Comparison of ENCODE assay signal across 1 cellular context in the genomic region with DNA sequence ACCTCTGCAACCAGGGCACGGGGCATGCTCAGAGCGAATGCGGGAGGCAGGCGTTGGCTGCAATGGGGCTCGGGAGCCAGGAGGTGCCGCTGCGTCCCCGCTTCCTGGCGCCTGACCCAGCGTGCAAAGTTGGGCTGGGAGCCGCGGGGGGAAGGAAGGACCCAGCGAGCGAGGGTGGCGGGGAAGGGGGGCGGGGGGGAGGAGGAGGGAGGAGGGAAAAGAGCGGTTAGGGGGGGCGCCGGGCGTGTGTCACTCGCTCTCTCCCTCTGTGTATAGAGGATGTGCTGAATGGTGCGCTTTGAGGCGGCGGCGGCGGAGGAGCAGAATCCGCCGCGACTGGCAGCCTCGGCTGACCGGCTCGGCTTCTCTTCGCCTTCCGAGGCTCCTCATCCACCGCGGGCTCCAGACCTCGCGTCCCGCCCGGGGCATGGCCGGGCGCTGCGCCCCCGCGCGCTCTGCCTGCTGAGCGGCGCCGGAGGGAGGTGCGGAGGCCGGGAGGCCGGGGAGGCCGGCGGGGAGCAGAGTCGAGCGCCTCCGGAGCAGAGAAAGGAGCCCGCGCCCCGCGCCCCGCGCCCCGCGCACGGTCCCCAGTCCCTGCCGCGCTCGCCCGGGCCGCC.
TF ChIP-seq lines count a peak whose summit lies in the region.

A gene (plus strand): TSS at position 252 of the 617 bp plus-strand sequence. CDS start 386 bp downstream, outside the sequence.

TF ChIP-seq in IMR-90, 13 proteins besides CTCF, POLR2A, EP300 and RAD21:
- TF ChIP-seq RCOR1 (IDR thresholded peaks at IDR 0.05; ENCODE audit: insufficient replicate concordance, low read length) (no peak), SMC3 (IDR thresholded peaks at IDR 0.05; ENCODE audit: low read depth, low read length) (peak; percentile 90), MAFK (IDR thresholded peaks at IDR 0.05; ENCODE audit: low read depth, low read length) (no peak), MAZ (IDR thresholded peaks at IDR 0.05; ENCODE audit: borderline replicate concordance, low read depth, low read length) (peak; percentile 86)
- TF ChIP-seq, protein P1, sequence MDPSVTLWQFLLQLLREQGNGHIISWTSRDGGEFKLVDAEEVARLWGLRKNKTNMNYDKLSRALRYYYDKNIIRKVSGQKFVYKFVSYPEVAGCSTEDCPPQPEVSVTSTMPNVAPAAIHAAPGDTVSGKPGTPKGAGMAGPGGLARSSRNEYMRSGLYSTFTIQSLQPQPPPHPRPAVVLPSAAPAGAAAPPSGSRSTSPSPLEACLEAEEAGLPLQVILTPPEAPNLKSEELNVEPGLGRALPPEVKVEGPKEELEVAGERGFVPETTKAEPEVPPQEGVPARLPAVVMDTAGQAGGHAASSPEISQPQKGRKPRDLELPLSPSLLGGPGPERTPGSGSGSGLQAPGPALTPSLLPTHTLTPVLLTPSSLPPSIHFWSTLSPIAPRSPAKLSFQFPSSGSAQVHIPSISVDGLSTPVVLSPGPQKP (IDR thresholded peaks at IDR 0.05; ENCODE audit: borderline replicate concordance, low read depth, low read length), result no peak
